In genomic region chr4:147682755-147683154, GRCh38 we compare ENCODE assay signal across 8 cellular contexts. TPM values are rescaled to one million over a fixed set of nuclear protein-coding genes. Genes with fewer than 3 reads are reported as not detected.
A peak's percentile ranks its signal among the peaks of the same experiment; 100 is the strongest.
DNase-seq lines count a peak whose midpoint lies in the region; ATAC-seq and TF ChIP-seq lines count a peak whose summit lies in the region.

No MANE protein-coding gene starts in this region.

- H3K4me1 ChIP-seq in HUES48 (ENCODE audit: control insufficient read depth, insufficient read depth, low read length), result peaks cover 13% of the 10 kb centered on the region

- H3K27ac Mint-ChIP-seq in MCF 10A (ENCODE audit: low read depth, unreplicated experiment), result peak overlapping the region; percentile 89
- H3K27ac Mint-ChIP-seq in mesothelial cell of epicardium, result peak overlapping the region; percentile 91

- ATAC-seq in GM21529 (IDR thresholded peaks at IDR 0.05; ENCODE audit: unreplicated experiment) (no peak), HG02763 (IDR thresholded peaks at IDR 0.05; ENCODE audit: unreplicated experiment) (no peak)

- H3K27me3 Mint-ChIP-seq in MCF 10A (ENCODE audit: insufficient read depth, unreplicated experiment), result no peaks in the 10 kb centered on the region
- H3K27me3 Mint-ChIP-seq in mesothelial cell of epicardium (ENCODE audit: low read depth), result no peaks in the 10 kb centered on the region

- CTCF ChIA-PET in AG04449 (lab: Yijun Ruan, JAX), result interaction anchor here (1.3 to 4.7 kb wide), 4 partner anchors 14 to 183 kb away, joined by 3 to 77 read pairs (median 6); partner anchors contain the start of gene ARHGAP10
- CTCF ChIA-PET in MCF 10A (lab: Yijun Ruan, JAX), result interaction anchor here (0.6 kb wide), 2 partner anchors 183 to 1946 kb away, joined by 3 to 4 read pairs; no protein-coding TSS in a partner anchor

- no peak for DNase-seq in AG04449 (ENCODE audit: low read depth, low spot score)
- peak; percentile 4 for DNase-seq in MCF 10A (ENCODE audit: unreplicated experiment)
- no peak for DNase-seq in mesothelial cell of epicardium (ENCODE audit: low spot score in 2 of 2, unreplicated experiment in 2 of 2)
- no peak for DNase-seq in SK-N-DZ (ENCODE audit: low spot score)
- DNase-seq in posterior cingulate gyrus, result no peak

- intact Hi-C loops in MCF 10A (cut with micrococcal nuclease) (no loop called here), posterior cingulate gyrus (cut with DNase I) (loop anchor here (5.0 kb wide), 1 partner anchor 65 kb away; the partner anchor contains the start of gene TMEM184C)

- H3K9me3 Mint-ChIP-seq in MCF 10A (ENCODE audit: unreplicated experiment) (no peaks in the 10 kb centered on the region), mesothelial cell of epicardium (peaks cover 6% of the 10 kb centered on the region)

- no peak overlapping the region for H3K27ac ChIP-seq in HUES48 (ENCODE audit: low read depth, low read length)

- H3K4me3 ChIP-seq in AG04449 (ENCODE audit: low read depth, low read length) (peak overlapping the region; percentile 88), HUES48 (ENCODE audit: low read depth, low read length) (peak overlapping the region; percentile 94)

- H3K9ac ChIP-seq in HUES48 (ENCODE audit: low read depth, low read length), result no peak overlapping the region

- H3K36me3 Mint-ChIP-seq in MCF 10A (ENCODE audit: insufficient read depth, unreplicated experiment) (peaks cover 23% of the 10 kb centered on the region), mesothelial cell of epicardium (peaks cover 9% of the 10 kb centered on the region)

- H3K9me3 ChIP-seq in HUES48 (ENCODE audit: control insufficient read depth, insufficient read depth, low read length), result no peaks in the 10 kb centered on the region

- H3K4me1 Mint-ChIP-seq in MCF 10A (ENCODE audit: insufficient read depth, unreplicated experiment) (peaks cover 11% of the 10 kb centered on the region), mesothelial cell of epicardium (peaks cover 18% of the 10 kb centered on the region)

- POLR2A ChIA-PET in AG04449 (lab: Yijun Ruan, JAX), result interaction anchor here (0.6 to 1.5 kb wide), 2 partner anchors 50 to 65 kb away, joined by 4 to 12 read pairs; partner anchors contain the start of gene TMEM184C
- POLR2A ChIA-PET in MCF 10A (lab: Yijun Ruan, JAX), result interaction anchor here (1.0 to 2.9 kb wide), 8 partner anchors 26 to 157 kb away, joined by 3 to 48 read pairs (median 12); partner anchors contain the start of genes ARHGAP10 and TMEM184C

- H3K4me3 Mint-ChIP-seq in MCF 10A (ENCODE audit: unreplicated experiment) (peak overlapping the region; percentile 88), mesothelial cell of epicardium (peak overlapping the region; percentile 86)

- peaks cover 12% of the 10 kb centered on the region; the same call in 1 of the 2 replicates for H3K36me3 ChIP-seq in HUES48 (ENCODE audit: control insufficient read depth, insufficient read depth, low read length)

- BruUV-seq in MCF 10A (replicated peaks; lab: Mats Ljungman, UMichigan), result no TSS peak

- no peak for TF ChIP-seq CTCF in AG04449 (IDR thresholded peaks at IDR 0.05; ENCODE audit: insufficient read depth, low read length, missing control alignments)
- TF ChIP-seq CTCF in MCF 10A (IDR thresholded peaks at IDR 0.05; ENCODE audit: unreplicated experiment), result no peak
- TF ChIP-seq CTCF in mesothelial cell of epicardium (IDR thresholded peaks at IDR 0.05; ENCODE audit: unreplicated experiment), result no peak

- no peaks in the 10 kb centered on the region for H3K27me3 ChIP-seq in HUES48 (ENCODE audit: control insufficient read depth, insufficient read depth, low read length)

RNA-seq across cellular contexts. Expression of gene PRMT9, which starts 1.2 kb away (rescaled TPM):
- total RNA-seq in MCF 10A (2022) (6.1 and 8.4 TPM in 2 replicates), mesothelial cell of epicardium (13.6 to 14.8 TPM (median 13.6 TPM) in 3 replicates)
- 7.6 and 8.2 TPM in 2 replicates for polyA plus RNA-seq in SK-N-DZ (2014; cell fraction: cytosol; rRNA removed)
- 9.4 and 10.3 TPM in 2 replicates for polyA plus RNA-seq in SK-N-DZ (2014; cell fraction: nucleus; rRNA removed)

RNA-seq across cellular contexts. Expression of gene ARHGAP10, which starts 49.1 kb away (rescaled TPM):
- 22.4 and 24.6 TPM in 2 replicates for total RNA-seq in MCF 10A (2022)
- total RNA-seq in mesothelial cell of epicardium, result 30.5 to 31.3 TPM (median 31.2 TPM) in 3 replicates
- 11.7 and 13.3 TPM in 2 replicates for polyA plus RNA-seq in SK-N-DZ (2014; cell fraction: cytosol; rRNA removed)
- 6.6 and 7.0 TPM in 2 replicates for polyA plus RNA-seq in SK-N-DZ (2014; cell fraction: nucleus; rRNA removed)
